ENCODE assay signal across 21 cellular contexts in the genomic region with DNA sequence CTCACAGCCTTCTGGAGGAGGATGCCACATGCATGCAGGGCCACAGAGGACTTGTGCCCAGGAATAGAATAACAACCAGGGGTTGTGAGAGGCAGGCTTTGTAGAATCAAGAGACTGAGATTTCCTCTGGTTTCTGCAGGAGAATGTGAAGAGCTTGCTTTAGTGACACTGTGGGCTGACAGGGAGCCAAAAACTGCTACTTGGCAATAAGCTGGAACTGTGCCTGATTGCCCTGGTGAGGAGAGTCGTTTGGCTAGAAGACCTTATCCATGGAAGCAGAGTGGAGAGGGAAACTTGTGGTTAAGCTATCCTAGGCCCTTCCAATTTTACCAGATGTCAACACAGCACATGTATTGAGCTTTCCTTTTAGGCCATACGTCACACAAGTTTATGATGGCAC.
"Had no signal": no experiment of that assay in that cellular context is flagged by ENCODE, and none has a peak within 500 bp of the region (broad histone marks: within the 10 kb centered on the region; RNA-seq: fewer than 3 reads in every experiment).

No MANE protein-coding gene starts in this region.

- H3K9me3 ChIP-seq: esophagus muscularis mucosa, gastrocnemius medialis, tibial artery, upper lobe of left lung, uterus had no signal

- H3K36me3 ChIP-seq: esophagus muscularis mucosa, gastrocnemius medialis, heart right ventricle, suprapubic skin, tibial artery, upper lobe of left lung, uterus had no signal

- H3K4me1 ChIP-seq: esophagus muscularis mucosa, gastrocnemius medialis, heart right ventricle, suprapubic skin, tibial artery, upper lobe of left lung, uterus had no signal

- ATAC-seq: gastrocnemius medialis; heart right ventricle; left lobe of liver; mucosa of descending colon; naive thymus-derived CD8-positive, alpha-beta T cell; right cardiac atrium; stimulated activated effector memory CD8-positive, alpha-beta T cell treated with anti-CD3 and anti-CD28 coated beads, Interleukin-12 subunit alpha, Interleukin-12 subunit beta, amount 100 ng/mL, for 72 hours; stimulated activated naive CD8-positive, alpha-beta T cell treated with anti-CD3 and anti-CD28 coated beads, Interleukin-15, Interleukin-2, amounts not matched to agents 100 U/mL and 50 U/mL, for 24 hours had no signal

- DNase-seq: effector memory CD4-positive, alpha-beta T cell; gastrocnemius medialis; heart right ventricle; islet precursor cell; mammary epithelial cell; mucosa of descending colon; naive thymus-derived CD8-positive, alpha-beta T cell; posterior cingulate gyrus; right cardiac atrium; stimulated activated CD4-positive, alpha-beta T cell treated with anti-CD3 and anti-CD28 coated beads, Interleukin-2, amount 100 ng/mL, for 48 hours; stimulated activated CD8-positive, alpha-beta memory T cell treated with anti-CD3 and anti-CD28 coated beads, Interleukin-4, amount 100 ng/mL, for 48 hours; stimulated activated naive CD8-positive, alpha-beta T cell treated with anti-CD3 and anti-CD28 coated beads, Interleukin-15, Interleukin-2, amounts not matched to agents 100 U/mL and 50 U/mL, for 24 hours; tibial artery; upper lobe of left lung; uterus had no signal

- H3K27ac ChIP-seq: epithelial cell of prostate, esophagus muscularis mucosa, gastrocnemius medialis, heart right ventricle, suprapubic skin, tibial artery, upper lobe of left lung, uterus had no signal

- H3K27me3 ChIP-seq: esophagus muscularis mucosa, gastrocnemius medialis, heart right ventricle, suprapubic skin, tibial artery, upper lobe of left lung, uterus had no signal

- H3K4me3 ChIP-seq: esophagus muscularis mucosa, gastrocnemius medialis, heart right ventricle, mucosa of descending colon, smooth muscle cell, suprapubic skin, tibial artery, upper lobe of left lung, uterus had no signal
